Comparison of ENCODE assay signal across 20 cellular contexts in the genomic region with DNA sequence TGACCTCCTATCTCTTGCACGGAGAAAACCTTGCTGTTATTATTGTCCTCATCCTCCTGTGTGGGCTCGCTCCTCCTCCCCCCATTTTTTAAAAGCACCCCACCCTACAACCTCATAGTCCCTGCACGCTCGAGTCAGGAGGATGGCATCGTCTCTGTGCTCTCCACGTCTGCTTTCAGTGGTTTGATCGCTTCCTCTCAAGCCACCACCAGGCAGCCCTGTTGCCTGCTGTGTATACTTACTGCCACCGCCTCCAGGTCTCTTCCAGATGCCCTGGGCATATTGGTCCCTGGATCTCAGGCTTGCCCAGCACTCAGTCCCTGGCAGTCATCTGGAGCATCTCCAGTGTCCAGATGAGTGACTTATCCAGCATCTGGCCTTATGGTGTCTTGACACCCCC. TPM values are rescaled to one million over a fixed set of nuclear protein-coding genes. Genes with fewer than 3 reads are reported as not detected.
"Had no signal": no experiment of that assay in that cellular context is flagged by ENCODE, and none has a peak within 500 bp of the region (broad histone marks: within the 10 kb centered on the region; RNA-seq: fewer than 3 reads in every experiment).

No MANE protein-coding gene starts in this region.

- H3K9ac ChIP-seq: parathyroid adenoma had no signal

- H3K4me1 Mint-ChIP-seq: natural killer cell; stimulated activated naive B cell treated with anti-CD40 and anti-IgM and Interleukin-4, amounts not matched to agents 10 μg/mL and 1 μg/mL and 100 μg/mL, for 72 hours; T-cell had no signal

- H3K27ac ChIP-seq: ascending aorta, dorsolateral prefrontal cortex, left lung, neutrophil, parathyroid adenoma had no signal

- H3K9me3 Mint-ChIP-seq: activated CD4-positive, alpha-beta T cell treated with anti-CD3 and anti-CD28 coated beads, Interleukin-2, amount 10 ng/mL, durations not matched to agents 7 days and 5 days; activated T-helper 1 cell treated with anti-CD3 and anti-CD28 coated beads, Interleukin-12 subunit alpha, Interleukin-12 subunit beta, Interleukin-2, Interleukin-4 antibody, amounts not matched to agents 30 ng/mL and 10 ng/mL and 1 ng/mL, durations not matched to agents 14 hours and 24 hours and 36 hours; natural killer cell; stimulated activated naive B cell treated with anti-CD40 and anti-IgM and Interleukin-4, amounts not matched to agents 10 μg/mL and 1 μg/mL and 100 μg/mL, for 72 hours; T-cell had no signal

- H3K4me3 ChIP-seq: ascending aorta, dorsolateral prefrontal cortex, left lung, tibial nerve had no signal

- H3K36me3 Mint-ChIP-seq: natural killer cell; stimulated activated naive B cell treated with anti-CD40 and anti-IgM and Interleukin-4, amounts not matched to agents 10 μg/mL and 1 μg/mL and 100 μg/mL, for 72 hours; T-cell had no signal

- H3K9me3 ChIP-seq: neutrophil had no signal

- H3K27me3 ChIP-seq: ascending aorta, dorsolateral prefrontal cortex, neutrophil, tibial nerve had no signal

- H3K36me3 ChIP-seq: ascending aorta, left lung, neutrophil, tibial nerve had no signal

- DNase-seq: activated CD4-positive, alpha-beta T cell treated with anti-CD3 and anti-CD28 coated beads, Interleukin-2, amount 10 ng/mL, durations not matched to agents 7 days and 5 days; activated naive CD4-positive, alpha-beta T cell; dorsolateral prefrontal cortex; hippocampal formation; kidney; left lung; mammary epithelial cell; natural killer cell; stimulated activated CD4-positive, alpha-beta T cell treated with anti-CD3 and anti-CD28 coated beads, Interleukin-2, amount 100 ng/mL, for 48 hours; stimulated activated naive B cell treated with anti-CD40 and anti-IgM and Interleukin-4, amounts not matched to agents 10 μg/mL and 1 μg/mL and 100 μg/mL, for 72 hours; T-cell; T-helper 9 cell had no signal

- H3K4me3 Mint-ChIP-seq: activated CD4-positive, alpha-beta T cell treated with anti-CD3 and anti-CD28 coated beads, Interleukin-2, amount 10 ng/mL, durations not matched to agents 7 days and 5 days; activated T-helper 1 cell treated with anti-CD3 and anti-CD28 coated beads, Interleukin-12 subunit alpha, Interleukin-12 subunit beta, Interleukin-2, Interleukin-4 antibody, amounts not matched to agents 30 ng/mL and 10 ng/mL and 1 ng/mL, durations not matched to agents 14 hours and 24 hours and 36 hours; natural killer cell; stimulated activated naive B cell treated with anti-CD40 and anti-IgM and Interleukin-4, amounts not matched to agents 10 μg/mL and 1 μg/mL and 100 μg/mL, for 72 hours; T-cell had no signal

- H3K4me1 ChIP-seq: ascending aorta, left lung, parathyroid adenoma, tibial nerve had no signal

- ATAC-seq: natural killer cell, T-cell had no signal

- H3K27ac Mint-ChIP-seq: activated CD4-positive, alpha-beta T cell treated with anti-CD3 and anti-CD28 coated beads, Interleukin-2, amount 10 ng/mL, durations not matched to agents 7 days and 5 days; activated T-helper 1 cell treated with anti-CD3 and anti-CD28 coated beads, Interleukin-12 subunit alpha, Interleukin-12 subunit beta, Interleukin-2, Interleukin-4 antibody, amounts not matched to agents 30 ng/mL and 10 ng/mL and 1 ng/mL, durations not matched to agents 14 hours and 24 hours and 36 hours; natural killer cell; stimulated activated naive B cell treated with anti-CD40 and anti-IgM and Interleukin-4, amounts not matched to agents 10 μg/mL and 1 μg/mL and 100 μg/mL, for 72 hours; T-cell had no signal

RNA-seq across cellular contexts. Expression of gene GCNT3, which starts 42.1 kb away (rescaled TPM):
- total RNA-seq: activated CD4-positive, alpha-beta T cell treated with anti-CD3 and anti-CD28 coated beads, Interleukin-2, amount 10 ng/mL, durations not matched to agents 7 days and 5 days; activated T-helper 1 cell treated with anti-CD3 and anti-CD28 coated beads, Interleukin-12 subunit alpha, Interleukin-12 subunit beta, Interleukin-2, Interleukin-4 antibody, amounts not matched to agents 30 ng/mL and 10 ng/mL and 1 ng/mL, durations not matched to agents 14 hours and 24 hours and 36 hours; ascending aorta; glomerular endothelial cell; mononuclear cell; natural killer cell; subcutaneous adipose tissue; tibial nerve had no signal
